27 cellular contexts compared by ENCODE assay signal in genomic region chr22:45475063-45475747, GRCh38. TPM values are rescaled to one million over a fixed set of nuclear protein-coding genes. Genes with fewer than 3 reads are reported as not detected.
DNase-seq lines count a peak whose midpoint lies in the region; ATAC-seq, FAIRE-seq and TF ChIP-seq lines count a peak whose summit lies in the region.
"Had no signal": no experiment of that assay in that cellular context is flagged by ENCODE, and none has a peak within 500 bp of the region (broad histone marks: within the 10 kb centered on the region; RNA-seq: fewer than 3 reads in every experiment).

No MANE protein-coding gene starts in this region.

- no peaks in the 10 kb centered on the region for H4K20me1 ChIP-seq in IMR-90 (ENCODE audit: insufficient read depth, low read length)

- peak overlapping the region; percentile 69 for H4K5ac ChIP-seq in IMR-90 (ENCODE audit: low read depth, low read length)

- dilution Hi-C loops in IMR-90 (cut with HindIII; ENCODE audit: low sequenced_read_pairs, unreplicated experiment): no loop called here

- no CpG with 5 or more reads among the region's 8 CpGs for WGBS in IMR-90 (ENCODE audit: extremely low coverage in 2 of 2, insufficient read length in 1 of 2), 2 experiments

- intact Hi-C loops in IMR-90 (cut with micrococcal nuclease): no loop called here

- peak overlapping the region; percentile 76 for H3K18ac ChIP-seq in IMR-90 (ENCODE audit: low read depth, low read length)

- POLR2A ChIA-PET in IMR-90 (lab: Charles Lee; ENCODE audit: unreplicated experiment): no interaction called here

- ATAC-seq in IMR-90 (ENCODE audit: low read depth): no peak
- ATAC-seq: gastrocnemius medialis, WTC11 had no signal

- H4K91ac ChIP-seq in IMR-90 (ENCODE audit: insufficient read depth, low read depth, low read length): peak overlapping the region; percentile 58

- H2BK5ac ChIP-seq in IMR-90 (ENCODE audit: low read depth, low read length, poor library complexity, severe bottlenecking): no peak overlapping the region

- no peaks in the 10 kb centered on the region for H3K36me3 ChIP-seq in IMR-90 (ENCODE audit: control insufficient read depth, insufficient read depth, low read length)
- no peaks in the 10 kb centered on the region for H3K36me3 ChIP-seq in effector memory CD4-positive, alpha-beta T cell (ENCODE audit: control insufficient read depth, insufficient read depth, low read length)
- H3K36me3 ChIP-seq: gastrocnemius medialis, ovary had no signal

- H3K79me1 ChIP-seq in IMR-90 (ENCODE audit: low read depth in 1 of 2, low read length in 2 of 2): no peaks in the 10 kb centered on the region

- H3K9me1 ChIP-seq in IMR-90 (ENCODE audit: insufficient read depth, low read length): peaks cover 14% of the 10 kb centered on the region

- no peak for TF ChIP-seq RAD21 in IMR-90 (IDR thresholded peaks at IDR 0.05; ENCODE audit: low read length)

- no peak overlapping the region for H3K4me3 Mint-ChIP-seq in nephron progenitor cell
- H3K4me3 Mint-ChIP-seq: activated CD4-positive, alpha-beta memory T cell treated with anti-CD3 and anti-CD28 coated beads, Interleukin-2, amount 10 ng/mL, durations not matched to agents 7 days and 5 days; H9; WTC11 had no signal

- TF ChIP-seq CTCF in AG10803 (conservative IDR thresholded peaks at IDR 0.05; ENCODE audit: low read length): no peak
- TF ChIP-seq CTCF in IMR-90 (conservative IDR thresholded peaks at IDR 0.05; ENCODE audit: low read depth, low read length): no peak
- TF ChIP-seq CTCF in nephron progenitor cell (IDR thresholded peaks at IDR 0.05): no peak
- no peak for TF ChIP-seq CTCF in D721Med (IDR thresholded peaks at IDR 0.05; ENCODE audit: insufficient read depth, missing control alignments)

- in situ Hi-C loops in IMR-90 (cut with MboI; ENCODE audit: low sequenced_read_pairs): no loop called here

- peak; percentile 59 for DNase-seq in AG10803 (ENCODE audit: low read depth)
- peak; percentile 57 for DNase-seq in IMR-90
- peak; percentile 95 for DNase-seq in fibroblast of gingiva (ENCODE audit: low read depth)
- DNase-seq in nephron progenitor cell: peak; percentile 24
- no peak for DNase-seq in 8988T
- DNase-seq in effector memory CD4-positive, alpha-beta T cell: no peak
- no peak for DNase-seq in D721Med (ENCODE audit: insufficient read length, low spot score)
- no peak for DNase-seq in GM12891 (ENCODE audit: insufficient read length, low spot score)
- DNase-seq: ACHN; activated CD4-positive, alpha-beta memory T cell treated with anti-CD3 and anti-CD28 coated beads, Interleukin-2, amount 10 ng/mL, durations not matched to agents 7 days and 5 days; amygdala; dorsolateral prefrontal cortex; H9; islet precursor cell; NCI-H1417 treated with DMSO at 0.1 percent for 48 hours; NCI-H69; T-helper 9 cell had no signal

- no TSS peak for BruUV-seq in IMR-90 (replicated peaks; lab: Mats Ljungman, UMichigan)

- peaks cover 14% of the 10 kb centered on the region for H3K27me3 Mint-ChIP-seq in nephron progenitor cell (ENCODE audit: low read depth, poor library complexity)

- H3K9ac ChIP-seq in IMR-90 (ENCODE audit: low read depth, low read length): no peak overlapping the region

- H3K4me2 ChIP-seq in IMR-90 (ENCODE audit: low read depth, low read length): peak overlapping the region; percentile 42; the same call in 1 of the 2 replicates

- H2BK120ac ChIP-seq in IMR-90 (ENCODE audit: low read depth, low read length): peak overlapping the region; percentile 97

- H3K23ac ChIP-seq in IMR-90 (ENCODE audit: low read depth, low read length): no peak overlapping the region

- peak overlapping the region; percentile 56 for H3K27ac Mint-ChIP-seq in nephron progenitor cell
- H3K27ac Mint-ChIP-seq: activated CD4-positive, alpha-beta memory T cell treated with anti-CD3 and anti-CD28 coated beads, Interleukin-2, amount 10 ng/mL, durations not matched to agents 7 days and 5 days; H9; IgD-negative memory B cell; WTC11 had no signal

- no peaks in the 10 kb centered on the region for H3K9me3 Mint-ChIP-seq in nephron progenitor cell
- H3K9me3 Mint-ChIP-seq: activated CD4-positive, alpha-beta memory T cell treated with anti-CD3 and anti-CD28 coated beads, Interleukin-2, amount 10 ng/mL, durations not matched to agents 7 days and 5 days; H9 had no signal

- H2BK15ac ChIP-seq in IMR-90 (ENCODE audit: low read depth, low read length): peak overlapping the region; percentile 87; the same call in 2 of the 3 replicates

- TF ChIP-seq POLR2A in IMR-90 (IDR thresholded peaks at IDR 0.05; ENCODE audit: low read depth, low read length): no peak
- TF ChIP-seq POLR2A in GM12891 (IDR thresholded peaks at IDR 0.05; ENCODE audit: low read depth, low read length): no peak

- H3K4me3 ChIP-seq in AG10803 (ENCODE audit: low read length) (no peak overlapping the region), IMR-90 (ENCODE audit: insufficient read depth, low read depth, low read length) (no peak overlapping the region)
- H3K4me3 ChIP-seq in effector memory CD4-positive, alpha-beta T cell (ENCODE audit: insufficient read depth, low read depth, low read length, poor library complexity, severe bottlenecking): no peak overlapping the region
- H3K4me3 ChIP-seq: dorsolateral prefrontal cortex, gastrocnemius medialis, lung, ovary had no signal

- H3K9me3 ChIP-seq in IMR-90 (ENCODE audit: control insufficient read depth, insufficient read depth, low read length): no peaks in the 10 kb centered on the region
- no peaks in the 10 kb centered on the region for H3K9me3 ChIP-seq in effector memory CD4-positive, alpha-beta T cell (ENCODE audit: control insufficient read depth, low read length)
- H3K9me3 ChIP-seq: gastrocnemius medialis, ovary had no signal

- H3K56ac ChIP-seq in IMR-90 (ENCODE audit: extremely low read depth, insufficient read depth, low read length): no peak overlapping the region

- H2AK9ac ChIP-seq in IMR-90 (replicated peaks; ENCODE audit: low read depth, low read length, poor library complexity): peak overlapping the region; percentile 58

- CTCF ChIA-PET in IMR-90 (lab: Yijun Ruan, JAX): no interaction called here

- FAIRE-seq in D721Med (lab: Jason Lieb, UNC): no peak
- no peak for FAIRE-seq in GM12891 (lab: Jason Lieb, UNC)
- FAIRE-seq: G401.6, GM18507, urothelium cell line had no signal

- H3K14ac ChIP-seq in IMR-90 (replicated peaks; ENCODE audit: low read depth, low read length): peak overlapping the region; percentile 73; the same call in 1 of the 2 replicates

- H2AK5ac ChIP-seq in IMR-90 (ENCODE audit: low read depth, low read length): peak overlapping the region; percentile 86; the same call in 1 of the 2 replicates

- H2BK20ac ChIP-seq in IMR-90 (ENCODE audit: low read depth, low read length): peak overlapping the region; percentile 98

- no peaks in the 10 kb centered on the region for H3K27me3 ChIP-seq in IMR-90 (ENCODE audit: control insufficient read depth, insufficient read depth, low read length)
- H3K27me3 ChIP-seq in effector memory CD4-positive, alpha-beta T cell (replicated peaks; ENCODE audit: control insufficient read depth, insufficient read depth, low read length, poor library complexity, severe bottlenecking): peaks cover 3% of the 10 kb centered on the region
- H3K27me3 ChIP-seq: gastrocnemius medialis, ovary had no signal

- H3K36me3 Mint-ChIP-seq in nephron progenitor cell (ENCODE audit: low read depth): no peaks in the 10 kb centered on the region
- H3K36me3 Mint-ChIP-seq: IgD-negative memory B cell had no signal

- peaks cover 29% of the 10 kb centered on the region for H3K4me1 ChIP-seq in IMR-90 (ENCODE audit: control insufficient read depth, insufficient read depth, low read length)
- no peaks in the 10 kb centered on the region for H3K4me1 ChIP-seq in effector memory CD4-positive, alpha-beta T cell (ENCODE audit: control insufficient read depth, insufficient read depth, low read length, poor library complexity, severe bottlenecking)
- H3K4me1 ChIP-seq: gastrocnemius medialis had no signal

- H4K8ac ChIP-seq in IMR-90 (ENCODE audit: low read depth in 2 of 2, low read length in 2 of 2): peak overlapping the region in 1 of 2 experiments; percentile 36; a peak in 1 of 4 replicates

- peaks cover 35% of the 10 kb centered on the region for H3K4me1 Mint-ChIP-seq in nephron progenitor cell
- H3K4me1 Mint-ChIP-seq: activated CD4-positive, alpha-beta memory T cell treated with anti-CD3 and anti-CD28 coated beads, Interleukin-2, amount 10 ng/mL, durations not matched to agents 7 days and 5 days; IgD-negative memory B cell had no signal

- peak overlapping the region; percentile 96 for H3K4ac ChIP-seq in IMR-90 (ENCODE audit: low read depth, low read length)

- peak overlapping the region; percentile 52 for H2AFZ ChIP-seq in IMR-90 (replicated peaks; ENCODE audit: low read length, poor library complexity)

- peak overlapping the region; percentile 64; the same call in 1 of the 2 replicates for H3K27ac ChIP-seq in IMR-90 (ENCODE audit: insufficient read depth, low read length)
- H3K27ac ChIP-seq in effector memory CD4-positive, alpha-beta T cell (ENCODE audit: insufficient read depth, low read length, poor library complexity, severe bottlenecking): no peak overlapping the region
- H3K27ac ChIP-seq: C4-2B, epithelial cell of prostate, ovary had no signal

TF ChIP-seq in IMR-90, 13 proteins besides CTCF, POLR2A, EP300 and RAD21 (continues in another document):
- TF ChIP-seq CHD1 (IDR thresholded peaks at IDR 0.05; ENCODE audit: low read depth, low read length): no peak
- no peak for TF ChIP-seq BHLHE40 (IDR thresholded peaks at IDR 0.05; ENCODE audit: low read depth, low read length)
- no peak for TF ChIP-seq FOS (IDR thresholded peaks at IDR 0.05; ENCODE audit: low read depth, low read length)

TF ChIP-seq in GM12891, 5 proteins besides CTCF, POLR2A, EP300 and RAD21:
- no peak for TF ChIP-seq PAX5 (IDR thresholded peaks at IDR 0.05; ENCODE audit: insufficient read depth, low read length, severe bottlenecking)
- no peak for TF ChIP-seq TAF1 (IDR thresholded peaks at IDR 0.05; ENCODE audit: low read depth, low read length)
- TF ChIP-seq SPI1 (IDR thresholded peaks at IDR 0.05; ENCODE audit: low read depth, low read length): no peak
- no peak for TF ChIP-seq POLR2AphosphoS5 (IDR thresholded peaks at IDR 0.05; ENCODE audit: low read depth, low read length)
- TF ChIP-seq POU2F2 (IDR thresholded peaks at IDR 0.05; ENCODE audit: low read depth, low read length): no peak

RNA-seq across cellular contexts. Expression of gene FBLN1, which starts 27.5 kb away (rescaled TPM):
- 11.3 and 11.4 TPM in 2 replicates for total RNA-seq in IMR-90 (2012; rRNA removed)
- polyA plus RNA-seq in IMR-90 (2012; rRNA removed): 80.8 and 87.9 TPM in 2 replicates
- polyA plus RNA-seq in IMR-90 (2012; cell fraction: cytosol; rRNA removed): 107 and 230 TPM in 2 replicates
- polyA plus RNA-seq in IMR-90 (2012; cell fraction: nucleus; rRNA removed; ENCODE audit: low replicate concordance): 78.8 and 81.4 TPM in 2 replicates
- polyA plus RNA-seq in GM12891 (2012; ENCODE audit: low read depth, missing spikeins): 0.03 TPM
- total RNA-seq: activated CD4-positive, alpha-beta memory T cell treated with anti-CD3 and anti-CD28 coated beads, Interleukin-2, amount 10 ng/mL, durations not matched to agents 7 days and 5 days had no signal
- polyA plus RNA-seq: IgD-negative memory B cell had no signal

Comparison
In these comparisons a context has a peak if more than half of its experiments do, and no peak if none do; other contexts are left out.
1. DNase-seq: peak in AG10803 (single experiment), IMR-90 (single experiment), fibroblast of gingiva (single experiment) and nephron progenitor cell (single experiment); none in 8988T (single experiment), effector memory CD4-positive, alpha-beta T cell (0 of 3), D721Med (single experiment) and GM12891 (single experiment).